15 cellular contexts compared by ENCODE assay signal in the genomic region with DNA sequence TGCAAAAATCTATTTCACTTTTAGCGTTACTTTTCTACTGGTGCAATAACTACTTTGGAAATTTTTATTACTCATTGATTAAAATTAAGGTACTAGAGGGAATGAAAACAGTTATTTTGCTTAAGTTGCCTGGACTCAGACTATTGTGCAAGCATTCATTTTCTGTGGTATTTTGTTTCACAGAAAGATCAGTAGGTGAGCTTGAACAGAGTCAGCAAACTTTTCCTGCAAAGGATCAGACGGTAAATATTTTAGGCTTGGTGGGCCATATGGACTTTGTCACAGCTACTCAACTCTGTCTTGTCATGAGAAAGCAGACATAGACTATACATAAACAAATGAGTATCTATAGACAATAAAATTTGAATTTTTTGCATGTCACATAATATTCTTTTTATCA.
A peak's percentile ranks its signal among the peaks of the same experiment; 100 is the strongest.
DNase-seq lines count a peak whose midpoint lies in the region; ATAC-seq and TF ChIP-seq lines count a peak whose summit lies in the region.
"Had no signal": no experiment of that assay in that cellular context is flagged by ENCODE, and none has a peak within 500 bp of the region (broad histone marks: within the 10 kb centered on the region; RNA-seq: fewer than 3 reads in every experiment).

No MANE protein-coding gene starts in this region.

- ATAC-seq in GM21360 (IDR thresholded peaks at IDR 0.05; ENCODE audit: unreplicated experiment) (no peak), sciatic nerve (no peak)
- ATAC-seq: Right ventricle myocardium inferior had no signal

- no peak for TF ChIP-seq POLR2A in ovary (IDR thresholded peaks at IDR 0.05)

- intact Hi-C loops in ovary (cut with DNase I) (no loop called here), sciatic nerve (cut with DNase I) (no loop called here)

- H3K4me1 Mint-ChIP-seq in osteocyte (ENCODE audit: unreplicated experiment): peaks cover 60% of the 10 kb centered on the region

- no peak overlapping the region for H3K4me3 ChIP-seq in AG10803 (ENCODE audit: low read length)
- no peak overlapping the region for H3K4me3 ChIP-seq in fibroblast of mammary gland (ENCODE audit: control insufficient read depth, low read depth, low read length)
- H3K4me3 ChIP-seq in ovary: no peak overlapping the region

- H3K27ac ChIP-seq in ovary: no peak overlapping the region

- H3K27me3 Mint-ChIP-seq in osteocyte (ENCODE audit: unreplicated experiment): no peaks in the 10 kb centered on the region

- no peaks in the 10 kb centered on the region for H3K36me3 Mint-ChIP-seq in osteocyte (ENCODE audit: unreplicated experiment)

- WGBS in ovary, 3 donors: 62 to 72% (median 68%) methylated on average over 2 of the region's 2 CpGs

- H3K4me1 ChIP-seq in ovary (ENCODE audit: insufficient read depth): no peaks in the 10 kb centered on the region

- peak; percentile 45 for DNase-seq in AG10803 (ENCODE audit: low read depth)
- peak; percentile 92 for DNase-seq in amniotic epithelial cell (ENCODE audit: low read depth)
- peak; percentile 68 for DNase-seq in fibroblast of mammary gland (ENCODE audit: low read depth)
- DNase-seq in osteocyte (ENCODE audit: extremely low spot score, unreplicated experiment): no peak
- DNase-seq in ovary: no peak
- no peak for DNase-seq in sciatic nerve (ENCODE audit: low spot score)
- no peak for DNase-seq in HuH-7 (ENCODE audit: low spot score)
- DNase-seq: KG1, NCI-H1092, NCI-H2107, NCI-H345, NCI-H69 had no signal

- H3K36me3 ChIP-seq in ovary: no peaks in the 10 kb centered on the region

- TF ChIP-seq CTCF in AG10803 (conservative IDR thresholded peaks at IDR 0.05; ENCODE audit: low read length): no peak
- TF ChIP-seq CTCF in fibroblast of mammary gland (conservative IDR thresholded peaks at IDR 0.05; ENCODE audit: control insufficient read depth, insufficient read depth, low read depth, low read length): no peak
- TF ChIP-seq CTCF in osteocyte (IDR thresholded peaks at IDR 0.05): no peak
- no peak for TF ChIP-seq CTCF in ovary (IDR thresholded peaks at IDR 0.05)

- no peak for TF ChIP-seq EP300 in ovary (IDR thresholded peaks at IDR 0.05)

- no peak overlapping the region for H3K4me3 Mint-ChIP-seq in osteocyte (ENCODE audit: unreplicated experiment)
- H3K4me3 Mint-ChIP-seq: HFFc6 had no signal

- H3K27me3 ChIP-seq in ovary: no peaks in the 10 kb centered on the region

- H3K27ac Mint-ChIP-seq in osteocyte (ENCODE audit: unreplicated experiment): peak overlapping the region; percentile 92

- no peaks in the 10 kb centered on the region for H3K9me3 ChIP-seq in ovary

- peaks cover 9% of the 10 kb centered on the region for H3K9me3 Mint-ChIP-seq in osteocyte (ENCODE audit: unreplicated experiment)

Comparison
In these comparisons a context has a peak if more than half of its experiments do, and no peak if none do; other contexts are left out.
1. DNase-seq: peak in AG10803 (single experiment), amniotic epithelial cell (single experiment) and fibroblast of mammary gland (single experiment); none in osteocyte (single experiment), ovary (0 of 5), sciatic nerve (single experiment) and HuH-7 (single experiment).